In genomic region chr20:1926237-1926636, GRCh38 we compare ENCODE assay signal across 25 cellular contexts. TPM values are rescaled to one million over a fixed set of nuclear protein-coding genes. Genes with fewer than 3 reads are reported as not detected.
DNase-seq lines count a peak whose midpoint lies in the region; ATAC-seq and TF ChIP-seq lines count a peak whose summit lies in the region.
"Had no signal": no experiment of that assay in that cellular context is flagged by ENCODE, and none has a peak within 500 bp of the region (broad histone marks: within the 10 kb centered on the region; RNA-seq: fewer than 3 reads in every experiment).

No MANE protein-coding gene starts in this region.

- WGBS in mammary epithelial cell (ENCODE audit: low coverage, missing lambda C conversion rate): 47% methylated on average over 5 of the region's 5 CpGs

- CTCF ChIA-PET in mammary epithelial cell (lab: Charles Lee; ENCODE audit: low non-redundant PET): interaction anchor here (0.6 kb wide), 1 partner anchor 206 kb away, joined by 3 read pairs; no protein-coding TSS in a partner anchor

- no peak overlapping the region for H3K27ac ChIP-seq in mammary epithelial cell (ENCODE audit: insufficient read depth, low read depth, low read length)
- H3K27ac ChIP-seq: GM23248, HL-60, SK-N-MC had no signal

- BruUV-seq in mammary epithelial cell (replicated peaks; lab: Mats Ljungman, UMichigan): no TSS peak

- no peaks in the 10 kb centered on the region for H4K20me1 ChIP-seq in mammary epithelial cell (ENCODE audit: insufficient read depth, low read length)

- peak overlapping the region; percentile 59 for H3K27ac Mint-ChIP-seq in neural crest cell (ENCODE audit: unreplicated experiment)
- H3K27ac Mint-ChIP-seq: CD8-positive, alpha-beta memory T cell had no signal

- DNase-seq in left cardiac atrium: no peak
- DNase-seq in Right ventricle myocardium superior: no peak
- peak; percentile 65 for DNase-seq in cerebellum (ENCODE audit: low spot score)
- no peak for DNase-seq in neural crest cell (ENCODE audit: low read depth, low spot score)
- DNase-seq in mammary epithelial cell: no peak
- no peak for DNase-seq in erythroblast (lab: John Stamatoyannopoulos, UW)
- no peak for DNase-seq in COLO829 (ENCODE audit: low spot score)
- DNase-seq in mucosa of descending colon: no peak
- DNase-seq: AML-193; CD8-positive, alpha-beta memory T cell; GDM1; GM23248; KBM-7; MM.1S; NCI-H1048; NCI-H1436; NCI-H1930; NCI-H2227 treated with DMSO at 0.1 percent for 48 hours; NCI-H510A; NCI-H748 treated with DMSO at 0.1 percent for 48 hours; SHP77 treated with DMSO at 0.1 percent for 48 hours had no signal

- no peak overlapping the region for H3K4me2 ChIP-seq in mammary epithelial cell (ENCODE audit: insufficient read depth, low read depth, low read length)

- no peak overlapping the region for H3K9ac ChIP-seq in mammary epithelial cell (ENCODE audit: insufficient read depth, low read length)
- H3K9ac ChIP-seq: GM23248 had no signal

- no peak for TF ChIP-seq CTCF in neural crest cell (conservative IDR thresholded peaks at IDR 0.05)
- no peak for TF ChIP-seq CTCF in mammary epithelial cell (conservative IDR thresholded peaks at IDR 0.05 in 1 of 2, IDR thresholded peaks at IDR 0.05 in 1 of 2; ENCODE audit: extremely low read depth in 1 of 2, insufficient read depth in 1 of 2, low read depth in 1 of 2, low read length in 2 of 2)
- no peak for TF ChIP-seq CTCF in mucosa of descending colon (IDR thresholded peaks at IDR 0.05)

- dilution Hi-C loops in mammary epithelial cell (cut with HindIII; ENCODE audit: low sequenced_read_pairs): no loop called here

- H3K4me3 Mint-ChIP-seq in neural crest cell: no peak overlapping the region
- H3K4me3 Mint-ChIP-seq: CD8-positive, alpha-beta memory T cell had no signal

- no peaks in the 10 kb centered on the region for H3K36me3 Mint-ChIP-seq in neural crest cell (ENCODE audit: low read depth)
- H3K36me3 Mint-ChIP-seq: CD8-positive, alpha-beta memory T cell had no signal

- peak; percentile 35 to 47 for ATAC-seq in left cardiac atrium
- no peak for ATAC-seq in Right ventricle myocardium superior (ENCODE audit: poor library complexity)
- no peak for ATAC-seq in mucosa of descending colon
- ATAC-seq: HepG2 had no signal

- H3K4me1 Mint-ChIP-seq in neural crest cell: no peaks in the 10 kb centered on the region
- H3K4me1 Mint-ChIP-seq: CD8-positive, alpha-beta memory T cell had no signal

- no peaks in the 10 kb centered on the region for H3K9me3 ChIP-seq in mammary epithelial cell (replicated peaks; ENCODE audit: insufficient read depth, low read length)
- no peaks in the 10 kb centered on the region for H3K9me3 ChIP-seq in mucosa of descending colon
- H3K9me3 ChIP-seq: HAP-1 had no signal

- no peaks in the 10 kb centered on the region for H3K79me2 ChIP-seq in mammary epithelial cell (ENCODE audit: insufficient read depth, low read length)

- no peaks in the 10 kb centered on the region for H3K9me3 Mint-ChIP-seq in neural crest cell
- H3K9me3 Mint-ChIP-seq: CD8-positive, alpha-beta memory T cell had no signal

- intact Hi-C loops in left cardiac atrium (cut with DNase I): no loop called here
- intact Hi-C loops in Right ventricle myocardium superior (cut with DNase I): no loop called here
- intact Hi-C loops in mammary epithelial cell (cut with micrococcal nuclease): no loop called here
- intact Hi-C loops in mucosa of descending colon (cut with DNase I, micrococcal nuclease): no loop called here

- no peaks in the 10 kb centered on the region for H3K27me3 ChIP-seq in mammary epithelial cell (ENCODE audit: insufficient read depth, low read length)

- H3K4me1 ChIP-seq in mammary epithelial cell (ENCODE audit: insufficient read depth, low read length): no peaks in the 10 kb centered on the region
- H3K4me1 ChIP-seq in mucosa of descending colon (ENCODE audit: low read depth): no peaks in the 10 kb centered on the region
- H3K4me1 ChIP-seq: HAP-1 had no signal

- in situ Hi-C loops in mammary epithelial cell (cut with MboI; ENCODE audit: low sequenced_read_pairs in 2 of 2): no loop called here

- H3K36me3 ChIP-seq in mammary epithelial cell (ENCODE audit: insufficient read depth, low read length): peaks cover 11% of the 10 kb centered on the region
- H3K36me3 ChIP-seq in mucosa of descending colon (ENCODE audit: low read depth): no peaks in the 10 kb centered on the region
- H3K36me3 ChIP-seq: HAP-1 had no signal

- H3K4me3 ChIP-seq in mammary epithelial cell (replicated peaks in 1 of 3; ENCODE audit: insufficient read depth in 1 of 3, low read depth in 2 of 3, low read length in 3 of 3) (no peak overlapping the region), mucosa of descending colon (no peak overlapping the region)
- H3K4me3 ChIP-seq: GM23248, HAP-1, SK-N-MC had no signal

- no peak overlapping the region for H2AFZ ChIP-seq in mammary epithelial cell (ENCODE audit: low read depth, low read length)
- H2AFZ ChIP-seq: GM23248 had no signal

- no peak for TF ChIP-seq POLR2A in erythroblast (IDR thresholded peaks at IDR 0.05; ENCODE audit: low read length)

- H3K27me3 Mint-ChIP-seq in neural crest cell (ENCODE audit: low read depth): no peaks in the 10 kb centered on the region

RNA-seq across cellular contexts. Expression of gene SIRPA, which starts 31.0 kb away (rescaled TPM):
- total RNA-seq in left cardiac atrium (10 to 100 TPM; 38.4 to 46.2 TPM), Right ventricle myocardium superior (19.5 TPM), cerebellum (8.0 TPM), neural crest cell (10.2 and 10.7 TPM in 2 replicates), mammary epithelial cell (10 to 100 TPM; 49.6 to 68.3 TPM), mucosa of descending colon (10 to 100 TPM in 2 of 3 donors, 1 to 10 TPM in 1; 7.6 to 24.4 (median 14.1) TPM)
- 41.1 TPM for polyA plus RNA-seq in mammary epithelial cell
- polyA minus RNA-seq in mammary epithelial cell: 78.0 TPM
- polyA plus RNA-seq: CD8-positive, alpha-beta memory T cell had no signal

Comparison
In these comparisons a context has a peak if more than half of its experiments do, and no peak if none do; other contexts are left out.
1. ATAC-seq: peak in left cardiac atrium (2 of 2); none in Right ventricle myocardium superior (single experiment) and mucosa of descending colon (single experiment).